ENCODE assay signal across 1 cellular context in genomic region chr1:203650012-203650836, GRCh38.
TF ChIP-seq lines count a peak whose summit lies in the region.

No MANE protein-coding gene starts in this region.

TF ChIP-seq in GM12878, 131 proteins besides CTCF, POLR2A, EP300 and RAD21 (continued from another document):
- TF ChIP-seq USF1 (IDR thresholded peaks at IDR 0.05; ENCODE audit: borderline replicate concordance, extremely low read length, insufficient read depth, low read depth, low read length), result no peak
- TF ChIP-seq MYB (IDR thresholded peaks at IDR 0.05; ENCODE audit: borderline replicate concordance, low read depth, low read length), result no peak
- TF ChIP-seq NR2C2 (IDR thresholded peaks at IDR 0.05; ENCODE audit: borderline replicate concordance, control insufficient read depth, insufficient read length, low read depth), result no peak
- TF ChIP-seq KDM1A (IDR thresholded peaks at IDR 0.05; ENCODE audit: borderline replicate concordance), result no peak
- TF ChIP-seq ATF3 (IDR thresholded peaks at IDR 0.05; ENCODE audit: borderline replicate concordance, extremely low read depth, low read depth, low read length), result no peak
- TF ChIP-seq NR2F1 (conservative IDR thresholded peaks at IDR 0.05), result 0 out of 2 replicates have a peak, but pooled peaks have one; percentile 14
- no peak for TF ChIP-seq RELA (IDR thresholded peaks at IDR 0.05; ENCODE audit: borderline replicate concordance, partially characterized antibody)
- TF ChIP-seq ETV6 (conservative IDR thresholded peaks at IDR 0.05 in 1 of 2, IDR thresholded peaks at IDR 0.05 in 1 of 2; ENCODE audit: borderline replicate concordance in 1 of 2, low read depth in 1 of 2), result 0 out of 4 replicates have a peak, but pooled peaks of 1 of the 2 experiments have one; percentile 19
- no peak for TF ChIP-seq SP1 (IDR thresholded peaks at IDR 0.05; ENCODE audit: low read depth, low read length)
- no peak for TF ChIP-seq YY1 (IDR thresholded peaks at IDR 0.05; ENCODE audit: low read depth, low read length)
- 0 out of 2 replicates have a peak, but pooled peaks have one; percentile 31 for TF ChIP-seq HDGF (IDR thresholded peaks at IDR 0.05)
- TF ChIP-seq STAT1 (conservative IDR thresholded peaks at IDR 0.05), result no peak
- no peak for TF ChIP-seq FOXM1 (IDR thresholded peaks at IDR 0.05; ENCODE audit: low read depth, low read length)
- no peak for TF ChIP-seq ZNF274 (IDR thresholded peaks at IDR 0.05; ENCODE audit: insufficient read depth, insufficient read length)
- peak; percentile 16; the same call in 1 of the 2 replicates for TF ChIP-seq MXI1 (IDR thresholded peaks at IDR 0.05; ENCODE audit: low read depth, low read length)
- TF ChIP-seq CHD4 (IDR thresholded peaks at IDR 0.05), result no peak
- no peak for TF ChIP-seq NFXL1 (IDR thresholded peaks at IDR 0.05; ENCODE audit: borderline replicate concordance)
- peak; percentile 71; the same call in 1 of the 2 replicates for TF ChIP-seq TCF12 (IDR thresholded peaks at IDR 0.05; ENCODE audit: low read depth, low read length)
- no peak for TF ChIP-seq ASH2L (IDR thresholded peaks at IDR 0.05; ENCODE audit: borderline replicate concordance, low read depth)
- TF ChIP-seq ATF7 (IDR thresholded peaks at IDR 0.05; ENCODE audit: low read depth), result peak; percentile 43; the same call in 1 of the 2 replicates
- TF ChIP-seq E2F4 (IDR thresholded peaks at IDR 0.05; ENCODE audit: low read depth, low read length), result no peak
- no peak for TF ChIP-seq TAF1 (IDR thresholded peaks at IDR 0.05; ENCODE audit: borderline replicate concordance, low read depth, low read length)
- TF ChIP-seq NFIC (IDR thresholded peaks at IDR 0.05; ENCODE audit: low read depth, low read length), result no peak; the same call in 1 of the 2 replicates
- TF ChIP-seq ZNF207 (IDR thresholded peaks at IDR 0.05; ENCODE audit: borderline replicate concordance), result no peak
- no peak for TF ChIP-seq ATF2 (IDR thresholded peaks at IDR 0.05; ENCODE audit: low read length)
- TF ChIP-seq MEF2B (IDR thresholded peaks at IDR 0.05; ENCODE audit: partially characterized antibody, poor library complexity, severe bottlenecking), result peak; percentile 93
- no peak for TF ChIP-seq PRDM15 (CRISPR knock-in tag; IDR thresholded peaks at IDR 0.05)
- no peak for TF ChIP-seq ZSCAN29 (IDR thresholded peaks at IDR 0.05)
